Comparison of ENCODE assay signal across 1 cellular context in the genomic region with DNA sequence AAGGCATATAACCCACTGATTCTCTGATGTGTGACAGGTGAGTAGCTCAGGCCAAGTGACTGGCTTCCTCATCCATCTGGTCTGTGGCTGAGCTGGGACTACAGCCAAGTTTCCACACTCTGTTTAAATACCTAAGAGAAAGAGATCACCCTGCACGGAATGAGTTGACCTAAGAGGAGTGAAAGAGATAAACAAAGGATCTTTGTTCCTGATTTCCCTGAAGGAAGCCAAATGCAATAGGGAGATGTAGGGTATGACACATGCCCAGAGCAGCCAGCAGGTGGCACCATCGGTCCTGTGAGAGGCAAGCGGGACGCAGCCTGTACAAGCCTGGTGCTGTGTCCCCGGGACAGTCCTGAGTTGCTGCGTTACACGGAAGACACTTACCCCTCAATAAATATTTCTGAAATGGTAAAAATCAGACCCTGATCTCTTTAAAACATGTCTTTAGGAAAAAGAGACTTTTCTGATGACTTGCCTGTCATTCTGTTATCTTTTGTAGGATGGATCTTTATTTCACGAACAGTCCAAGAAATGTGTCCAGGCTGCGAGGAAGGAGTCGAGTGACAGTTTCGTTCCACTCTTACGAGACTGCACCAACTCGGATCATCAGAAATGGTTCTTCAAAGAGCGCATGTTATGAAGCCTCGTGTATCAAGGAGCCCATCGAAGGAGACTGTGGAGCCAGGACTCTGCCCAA.
TF ChIP-seq lines count a peak whose summit lies in the region.

No MANE protein-coding gene starts in this region.

TF ChIP-seq in K562, 482 proteins besides CTCF, POLR2A, EP300 and RAD21 (continued from another document and continues in another):
- TF ChIP-seq, protein P1, sequence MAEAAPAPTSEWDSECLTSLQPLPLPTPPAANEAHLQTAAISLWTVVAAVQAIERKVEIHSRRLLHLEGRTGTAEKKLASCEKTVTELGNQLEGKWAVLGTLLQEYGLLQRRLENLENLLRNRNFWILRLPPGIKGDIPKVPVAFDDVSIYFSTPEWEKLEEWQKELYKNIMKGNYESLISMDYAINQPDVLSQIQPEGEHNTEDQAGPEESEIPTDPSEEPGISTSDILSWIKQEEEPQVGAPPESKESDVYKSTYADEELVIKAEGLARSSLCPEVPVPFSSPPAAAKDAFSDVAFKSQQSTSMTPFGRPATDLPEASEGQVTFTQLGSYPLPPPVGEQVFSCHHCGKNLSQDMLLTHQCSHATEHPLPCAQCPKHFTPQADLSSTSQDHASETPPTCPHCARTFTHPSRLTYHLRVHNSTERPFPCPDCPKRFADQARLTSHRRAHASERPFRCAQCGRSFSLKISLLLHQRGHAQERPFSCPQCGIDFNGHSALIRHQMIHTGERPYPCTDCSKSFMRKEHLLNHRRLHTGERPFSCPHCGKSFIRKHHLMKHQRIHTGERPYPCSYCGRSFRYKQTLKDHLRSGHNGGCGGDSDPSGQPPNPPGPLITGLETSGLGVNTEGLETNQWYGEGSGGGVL (CRISPR knock-in tag; IDR thresholded peaks at IDR 0.05): no peak
- TF ChIP-seq KLF10 (CRISPR knock-in tag; IDR thresholded peaks at IDR 0.05) (no peak), ZC3H8 (IDR thresholded peaks at IDR 0.05) (no peak), C11orf30 (IDR thresholded peaks at IDR 0.05; ENCODE audit: low read depth) (no peak), PTBP1 (IDR thresholded peaks at IDR 0.05; ENCODE audit: low read depth, low read length) (no peak), SP2 (IDR thresholded peaks at IDR 0.05; ENCODE audit: extremely low read depth, low read depth, low read length, poor library complexity, severe bottlenecking) (no peak), PHF20 (IDR thresholded peaks at IDR 0.05; ENCODE audit: partially characterized antibody) (no peak), BMI1 (IDR thresholded peaks at IDR 0.05; ENCODE audit: low read length) (no peak), SNRNP70 (optimal IDR thresholded peaks at IDR 0.05; ENCODE audit: low read depth, low read length) (no peak), SNIP1 (IDR thresholded peaks at IDR 0.05; ENCODE audit: low read depth) (no peak), ZNF699 (CRISPR knock-in tag; IDR thresholded peaks at IDR 0.05; ENCODE audit: insufficient replicate concordance) (no peak), POLR2H (tag; IDR thresholded peaks at IDR 0.05; ENCODE audit: low read depth) (no peak), HNRNPH1 (optimal IDR thresholded peaks at IDR 0.05; ENCODE audit: low read depth, low read length) (no peak), ATF7 (IDR thresholded peaks at IDR 0.05) (peak; percentile 65), CSDE1 (IDR thresholded peaks at IDR 0.05) (no peak), TAF7 (tag; IDR thresholded peaks at IDR 0.05) (no peak), MTA1 (IDR thresholded peaks at IDR 0.05; ENCODE audit: borderline replicate concordance) (peak; percentile 69; the same call in 1 of the 2 replicates), ZFP36 (IDR thresholded peaks at IDR 0.05; ENCODE audit: low read depth, low read length, partially characterized antibody) (no peak), TAF9B (IDR thresholded peaks at IDR 0.05; ENCODE audit: partially characterized antibody) (no peak), BACH1 (tag; IDR thresholded peaks at IDR 0.05) (no peak), NFE2L1 (tag; IDR thresholded peaks at IDR 0.05; ENCODE audit: borderline replicate concordance, low read depth) (no peak), ZC3H4 (CRISPR knock-in tag; IDR thresholded peaks at IDR 0.05; ENCODE audit: borderline replicate concordance) (no peak), ZNF124 (CRISPR knock-in tag; IDR thresholded peaks at IDR 0.05) (no peak), ZNF134 (CRISPR knock-in tag; conservative IDR thresholded peaks at IDR 0.05) (no peak), ZZZ3 (IDR thresholded peaks at IDR 0.05) (no peak), HMGN3 (IDR thresholded peaks at IDR 0.05; ENCODE audit: borderline replicate concordance, extremely low read depth, insufficient read length, low read depth, low read length) (no peak), ZNF75A (CRISPR knock-in tag; IDR thresholded peaks at IDR 0.05) (no peak), NCOR1 (IDR thresholded peaks at IDR 0.05) (no peak), FOXA1 (IDR thresholded peaks at IDR 0.05; ENCODE audit: borderline replicate concordance) (no peak), PML (IDR thresholded peaks at IDR 0.05; ENCODE audit: low read length) (peak; percentile 19; the same call in 1 of the 2 replicates), ZNF239 (CRISPR knock-in tag; IDR thresholded peaks at IDR 0.05) (no peak), ZNF274 (IDR thresholded peaks at IDR 0.05; ENCODE audit: borderline replicate concordance, low read depth, low read length) (no peak), CHD2 (IDR thresholded peaks at IDR 0.05; ENCODE audit: low read depth, low read length) (no peak), CCAR2 (IDR thresholded peaks at IDR 0.05; ENCODE audit: low read depth, low read length) (no peak), STAG1 (CRISPR knock-in tag; IDR thresholded peaks at IDR 0.05; ENCODE audit: borderline replicate concordance) (peak; percentile 79; the same call in 1 of the 2 replicates), RFX1 (IDR thresholded peaks at IDR 0.05) (no peak), HDAC6 (IDR thresholded peaks at IDR 0.05; ENCODE audit: low read depth, low read length) (no peak), ZNF263 (CRISPR knock-in tag; IDR thresholded peaks at IDR 0.05; ENCODE audit: borderline replicate concordance) (no peak), ZNF79 (CRISPR knock-in tag; IDR thresholded peaks at IDR 0.05; ENCODE audit: low read depth) (no peak), ZNF253 (CRISPR knock-in tag; conservative IDR thresholded peaks at IDR 0.05) (no peak), ZNF408 (CRISPR knock-in tag; IDR thresholded peaks at IDR 0.05; ENCODE audit: low read depth) (no peak), CBX2 (IDR thresholded peaks at IDR 0.05; ENCODE audit: insufficient read depth, low read length, poor library complexity, severe bottlenecking) (no peak), NR1H2 (CRISPR knock-in tag; IDR thresholded peaks at IDR 0.05) (no peak), CTBP1 (IDR thresholded peaks at IDR 0.05; ENCODE audit: borderline replicate concordance) (peak; percentile 97), GATAD2A (IDR thresholded peaks at IDR 0.05) (no peak), TAF15 (IDR thresholded peaks at IDR 0.05; ENCODE audit: low read depth, low read length) (no peak), ADNP (tag; IDR thresholded peaks at IDR 0.05) (no peak), ERF (CRISPR knock-in tag; IDR thresholded peaks at IDR 0.05) (no peak), CBX3 (IDR thresholded peaks at IDR 0.05; ENCODE audit: borderline replicate concordance in 1 of 2, low read length in 2 of 2) (no peak)
- TF ChIP-seq, protein P2, sequence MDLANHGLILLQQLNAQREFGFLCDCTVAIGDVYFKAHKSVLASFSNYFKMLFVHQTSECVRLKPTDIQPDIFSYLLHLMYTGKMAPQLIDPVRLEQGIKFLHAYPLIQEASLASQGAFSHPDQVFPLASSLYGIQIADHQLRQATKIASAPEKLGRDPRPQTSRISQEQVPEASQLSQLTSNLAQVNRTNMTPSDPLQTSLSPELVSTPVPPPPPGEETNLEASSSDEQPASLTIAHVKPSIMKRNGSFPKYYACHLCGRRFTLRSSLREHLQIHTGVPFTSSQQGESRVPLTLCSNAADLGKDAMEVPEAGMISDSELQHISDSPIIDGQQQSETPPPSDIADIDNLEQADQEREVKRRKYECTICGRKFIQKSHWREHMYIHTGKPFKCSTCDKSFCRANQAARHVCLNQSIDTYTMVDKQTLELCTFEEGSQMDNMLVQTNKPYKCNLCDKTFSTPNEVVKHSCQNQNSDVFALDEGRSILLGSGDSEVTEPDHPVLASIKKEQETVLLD (IDR thresholded peaks at IDR 0.05): no peak
- TF ChIP-seq, protein P3, sequence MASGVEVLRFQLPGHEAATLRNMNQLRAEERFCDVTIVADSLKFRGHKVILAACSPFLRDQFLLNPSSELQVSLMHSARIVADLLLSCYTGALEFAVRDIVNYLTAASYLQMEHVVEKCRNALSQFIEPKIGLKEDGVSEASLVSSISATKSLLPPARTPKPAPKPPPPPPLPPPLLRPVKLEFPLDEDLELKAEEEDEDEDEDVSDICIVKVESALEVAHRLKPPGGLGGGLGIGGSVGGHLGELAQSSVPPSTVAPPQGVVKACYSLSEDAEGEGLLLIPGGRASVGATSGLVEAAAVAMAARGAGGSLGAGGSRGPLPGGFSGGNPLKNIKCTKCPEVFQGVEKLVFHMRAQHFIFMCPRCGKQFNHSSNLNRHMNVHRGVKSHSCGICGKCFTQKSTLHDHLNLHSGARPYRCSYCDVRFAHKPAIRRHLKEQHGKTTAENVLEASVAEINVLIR (CRISPR knock-in tag; IDR thresholded peaks at IDR 0.05): no peak
- TF ChIP-seq, protein P4, sequence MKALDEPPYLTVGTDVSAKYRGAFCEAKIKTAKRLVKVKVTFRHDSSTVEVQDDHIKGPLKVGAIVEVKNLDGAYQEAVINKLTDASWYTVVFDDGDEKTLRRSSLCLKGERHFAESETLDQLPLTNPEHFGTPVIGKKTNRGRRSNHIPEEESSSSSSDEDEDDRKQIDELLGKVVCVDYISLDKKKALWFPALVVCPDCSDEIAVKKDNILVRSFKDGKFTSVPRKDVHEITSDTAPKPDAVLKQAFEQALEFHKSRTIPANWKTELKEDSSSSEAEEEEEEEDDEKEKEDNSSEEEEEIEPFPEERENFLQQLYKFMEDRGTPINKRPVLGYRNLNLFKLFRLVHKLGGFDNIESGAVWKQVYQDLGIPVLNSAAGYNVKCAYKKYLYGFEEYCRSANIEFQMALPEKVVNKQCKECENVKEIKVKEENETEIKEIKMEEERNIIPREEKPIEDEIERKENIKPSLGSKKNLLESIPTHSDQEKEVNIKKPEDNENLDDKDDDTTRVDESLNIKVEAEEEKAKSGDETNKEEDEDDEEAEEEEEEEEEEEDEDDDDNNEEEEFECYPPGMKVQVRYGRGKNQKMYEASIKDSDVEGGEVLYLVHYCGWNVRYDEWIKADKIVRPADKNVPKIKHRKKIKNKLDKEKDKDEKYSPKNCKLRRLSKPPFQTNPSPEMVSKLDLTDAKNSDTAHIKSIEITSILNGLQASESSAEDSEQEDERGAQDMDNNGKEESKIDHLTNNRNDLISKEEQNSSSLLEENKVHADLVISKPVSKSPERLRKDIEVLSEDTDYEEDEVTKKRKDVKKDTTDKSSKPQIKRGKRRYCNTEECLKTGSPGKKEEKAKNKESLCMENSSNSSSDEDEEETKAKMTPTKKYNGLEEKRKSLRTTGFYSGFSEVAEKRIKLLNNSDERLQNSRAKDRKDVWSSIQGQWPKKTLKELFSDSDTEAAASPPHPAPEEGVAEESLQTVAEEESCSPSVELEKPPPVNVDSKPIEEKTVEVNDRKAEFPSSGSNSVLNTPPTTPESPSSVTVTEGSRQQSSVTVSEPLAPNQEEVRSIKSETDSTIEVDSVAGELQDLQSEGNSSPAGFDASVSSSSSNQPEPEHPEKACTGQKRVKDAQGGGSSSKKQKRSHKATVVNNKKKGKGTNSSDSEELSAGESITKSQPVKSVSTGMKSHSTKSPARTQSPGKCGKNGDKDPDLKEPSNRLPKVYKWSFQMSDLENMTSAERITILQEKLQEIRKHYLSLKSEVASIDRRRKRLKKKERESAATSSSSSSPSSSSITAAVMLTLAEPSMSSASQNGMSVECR (CRISPR knock-in tag; IDR thresholded peaks at IDR 0.05): 0 out of 2 replicates have a peak, but pooled peaks have one; percentile 28
- TF ChIP-seq, protein P5, sequence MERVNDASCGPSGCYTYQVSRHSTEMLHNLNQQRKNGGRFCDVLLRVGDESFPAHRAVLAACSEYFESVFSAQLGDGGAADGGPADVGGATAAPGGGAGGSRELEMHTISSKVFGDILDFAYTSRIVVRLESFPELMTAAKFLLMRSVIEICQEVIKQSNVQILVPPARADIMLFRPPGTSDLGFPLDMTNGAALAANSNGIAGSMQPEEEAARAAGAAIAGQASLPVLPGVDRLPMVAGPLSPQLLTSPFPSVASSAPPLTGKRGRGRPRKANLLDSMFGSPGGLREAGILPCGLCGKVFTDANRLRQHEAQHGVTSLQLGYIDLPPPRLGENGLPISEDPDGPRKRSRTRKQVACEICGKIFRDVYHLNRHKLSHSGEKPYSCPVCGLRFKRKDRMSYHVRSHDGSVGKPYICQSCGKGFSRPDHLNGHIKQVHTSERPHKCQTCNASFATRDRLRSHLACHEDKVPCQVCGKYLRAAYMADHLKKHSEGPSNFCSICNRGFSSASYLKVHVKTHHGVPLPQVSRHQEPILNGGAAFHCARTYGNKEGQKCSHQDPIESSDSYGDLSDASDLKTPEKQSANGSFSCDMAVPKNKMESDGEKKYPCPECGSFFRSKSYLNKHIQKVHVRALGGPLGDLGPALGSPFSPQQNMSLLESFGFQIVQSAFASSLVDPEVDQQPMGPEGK (CRISPR knock-in tag; IDR thresholded peaks at IDR 0.05; ENCODE audit: borderline replicate concordance): no peak
- TF ChIP-seq, protein P6, sequence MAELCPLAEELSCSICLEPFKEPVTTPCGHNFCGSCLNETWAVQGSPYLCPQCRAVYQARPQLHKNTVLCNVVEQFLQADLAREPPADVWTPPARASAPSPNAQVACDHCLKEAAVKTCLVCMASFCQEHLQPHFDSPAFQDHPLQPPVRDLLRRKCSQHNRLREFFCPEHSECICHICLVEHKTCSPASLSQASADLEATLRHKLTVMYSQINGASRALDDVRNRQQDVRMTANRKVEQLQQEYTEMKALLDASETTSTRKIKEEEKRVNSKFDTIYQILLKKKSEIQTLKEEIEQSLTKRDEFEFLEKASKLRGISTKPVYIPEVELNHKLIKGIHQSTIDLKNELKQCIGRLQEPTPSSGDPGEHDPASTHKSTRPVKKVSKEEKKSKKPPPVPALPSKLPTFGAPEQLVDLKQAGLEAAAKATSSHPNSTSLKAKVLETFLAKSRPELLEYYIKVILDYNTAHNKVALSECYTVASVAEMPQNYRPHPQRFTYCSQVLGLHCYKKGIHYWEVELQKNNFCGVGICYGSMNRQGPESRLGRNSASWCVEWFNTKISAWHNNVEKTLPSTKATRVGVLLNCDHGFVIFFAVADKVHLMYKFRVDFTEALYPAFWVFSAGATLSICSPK (IDR thresholded peaks at IDR 0.05; ENCODE audit: borderline replicate concordance): no peak
- TF ChIP-seq, protein P7, sequence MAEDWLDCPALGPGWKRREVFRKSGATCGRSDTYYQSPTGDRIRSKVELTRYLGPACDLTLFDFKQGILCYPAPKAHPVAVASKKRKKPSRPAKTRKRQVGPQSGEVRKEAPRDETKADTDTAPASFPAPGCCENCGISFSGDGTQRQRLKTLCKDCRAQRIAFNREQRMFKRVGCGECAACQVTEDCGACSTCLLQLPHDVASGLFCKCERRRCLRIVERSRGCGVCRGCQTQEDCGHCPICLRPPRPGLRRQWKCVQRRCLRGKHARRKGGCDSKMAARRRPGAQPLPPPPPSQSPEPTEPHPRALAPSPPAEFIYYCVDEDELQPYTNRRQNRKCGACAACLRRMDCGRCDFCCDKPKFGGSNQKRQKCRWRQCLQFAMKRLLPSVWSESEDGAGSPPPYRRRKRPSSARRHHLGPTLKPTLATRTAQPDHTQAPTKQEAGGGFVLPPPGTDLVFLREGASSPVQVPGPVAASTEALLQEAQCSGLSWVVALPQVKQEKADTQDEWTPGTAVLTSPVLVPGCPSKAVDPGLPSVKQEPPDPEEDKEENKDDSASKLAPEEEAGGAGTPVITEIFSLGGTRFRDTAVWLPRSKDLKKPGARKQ (CRISPR knock-in tag; IDR thresholded peaks at IDR 0.05): peak; percentile 81; the same call in 1 of the 2 replicates
- TF ChIP-seq, protein P8, sequence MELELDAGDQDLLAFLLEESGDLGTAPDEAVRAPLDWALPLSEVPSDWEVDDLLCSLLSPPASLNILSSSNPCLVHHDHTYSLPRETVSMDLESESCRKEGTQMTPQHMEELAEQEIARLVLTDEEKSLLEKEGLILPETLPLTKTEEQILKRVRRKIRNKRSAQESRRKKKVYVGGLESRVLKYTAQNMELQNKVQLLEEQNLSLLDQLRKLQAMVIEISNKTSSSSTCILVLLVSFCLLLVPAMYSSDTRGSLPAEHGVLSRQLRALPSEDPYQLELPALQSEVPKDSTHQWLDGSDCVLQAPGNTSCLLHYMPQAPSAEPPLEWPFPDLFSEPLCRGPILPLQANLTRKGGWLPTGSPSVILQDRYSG (tag; conservative IDR thresholded peaks at IDR 0.05; ENCODE audit: low read depth): peak; percentile 39; the same call in 1 of the 2 replicates
